Comparison of ENCODE assay signal across 10 cellular contexts in the genomic region with DNA sequence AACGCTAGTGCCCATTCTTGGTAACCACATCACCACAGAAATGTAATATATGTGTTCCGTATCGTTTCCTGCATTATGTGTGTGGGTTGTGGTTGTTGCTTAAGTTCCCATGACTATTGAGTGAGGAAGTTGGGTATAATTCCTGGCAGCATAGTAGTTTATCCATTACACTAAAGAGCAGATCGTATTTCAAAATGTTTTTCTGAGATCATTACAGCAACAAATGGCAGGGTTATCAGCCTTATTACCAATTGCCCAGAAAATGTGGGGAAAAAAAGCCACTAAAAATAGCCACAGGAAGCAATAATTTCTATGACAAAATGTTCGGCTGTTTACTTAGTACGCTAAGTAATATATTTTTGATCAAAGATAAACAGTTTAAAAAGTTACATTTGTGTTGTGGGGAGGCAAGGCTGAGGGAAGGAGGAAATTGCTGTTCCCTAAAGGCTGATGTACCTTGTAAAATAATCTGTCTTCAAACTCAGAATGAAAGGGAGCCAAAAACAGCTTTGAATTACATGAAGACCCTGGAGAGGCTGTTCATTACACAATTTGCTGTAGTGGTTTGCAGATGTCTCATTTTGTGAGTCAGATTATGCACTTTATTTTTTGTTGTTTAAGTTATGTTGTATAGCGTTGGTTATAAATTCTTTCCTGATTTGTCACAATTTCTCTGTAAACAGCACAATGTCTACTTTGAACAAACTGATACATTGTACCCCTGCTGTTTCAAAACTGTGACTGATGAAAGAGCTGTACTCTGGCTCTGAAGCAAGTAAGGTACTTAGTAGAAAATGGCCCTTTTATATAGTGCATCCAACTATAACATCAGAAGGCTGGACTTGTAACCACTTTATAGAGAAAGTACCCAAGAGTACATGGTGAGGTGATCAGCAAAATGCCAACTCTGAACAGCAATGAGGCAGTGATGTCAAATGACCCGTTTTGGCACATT.
A peak's percentile ranks its signal among the peaks of the same experiment; 100 is the strongest.
DNase-seq lines count a peak whose midpoint lies in the region; ATAC-seq and TF ChIP-seq lines count a peak whose summit lies in the region.
"Had no signal": no experiment of that assay in that cellular context is flagged by ENCODE, and none has a peak within 500 bp of the region (broad histone marks: within the 10 kb centered on the region; RNA-seq: fewer than 3 reads in every experiment).

No MANE protein-coding gene starts in this region.

- DNase-seq in EL (peak; percentile 96), MG63 (peak; percentile 53), adipocyte (ENCODE audit: low read depth) (peak; percentile 97), right lobe of liver (no peak), mesenteric fat pad (ENCODE audit: low spot score) (no peak)
- DNase-seq in activated naive CD4-positive, alpha-beta T cell treated with Interleukin-2 at 50 U/mL for 16 hours = no peak
- DNase-seq in activated CD8-positive, alpha-beta memory T cell treated with anti-CD3 and anti-CD28 coated beads, Interleukin-2, amount 50 U/mL, for 48 hours = no peak
- DNase-seq: heart right ventricle; stimulated activated CD4-positive, alpha-beta T cell treated with anti-CD3 and anti-CD28 coated beads, Interleukin-2, amount 100 ng/mL, for 24 hours had no signal

- H3K36me3 ChIP-seq in MG63 = no peaks in the 10 kb centered on the region
- H3K36me3 ChIP-seq in adipocyte (ENCODE audit: control insufficient read depth, insufficient read depth, low read length, severe bottlenecking) = no peaks in the 10 kb centered on the region
- no peaks in the 10 kb centered on the region for H3K36me3 ChIP-seq in right lobe of liver
- H3K36me3 ChIP-seq: heart right ventricle had no signal

- 35% methylated on average over 8 of the region's 8 CpGs for WGBS in right lobe of liver (ENCODE audit: insufficient coverage, low coverage, low lambda C conversion rate, missing lambda C conversion rate)

- peak overlapping the region; percentile 69 for H3K9ac ChIP-seq in adipocyte (ENCODE audit: low read length)

- ATAC-seq in right lobe of liver (peak; percentile 55 to 97 (median 68)), GM21390 (IDR thresholded peaks at IDR 0.05; ENCODE audit: unreplicated experiment) (no peak)
- ATAC-seq: heart right ventricle had no signal

- no peak for TF ChIP-seq CTCF in right lobe of liver (IDR thresholded peaks at IDR 0.05)

- H3K27me3 ChIP-seq in MG63 (no peaks in the 10 kb centered on the region), adipocyte (replicated peaks; ENCODE audit: control insufficient read depth, insufficient read depth, low read length) (no peaks in the 10 kb centered on the region), right lobe of liver (no peaks in the 10 kb centered on the region)
- H3K27me3 ChIP-seq: heart right ventricle had no signal

- H3K27ac ChIP-seq in right lobe of liver = peak overlapping the region in 1 of 3 donors; percentile 66
- H3K27ac ChIP-seq: heart right ventricle had no signal

- H3K4me3 ChIP-seq in MG63 = no peak overlapping the region
- peak overlapping the region; percentile 51 for H3K4me3 ChIP-seq in adipocyte (ENCODE audit: low read length)
- no peak overlapping the region for H3K4me3 ChIP-seq in right lobe of liver
- H3K4me3 ChIP-seq: heart right ventricle had no signal

- intact Hi-C loops in right lobe of liver (cut with DNase I) = no loop called here

- peaks cover 26% of the 10 kb centered on the region for H3K4me1 ChIP-seq in adipocyte (ENCODE audit: control insufficient read depth, insufficient read depth, low read length)
- H3K4me1 ChIP-seq in right lobe of liver = no peaks in the 10 kb centered on the region
- H3K4me1 ChIP-seq: heart right ventricle had no signal

- TF ChIP-seq POLR2A in right lobe of liver (IDR thresholded peaks at IDR 0.05) = no peak

- peaks cover 7% of the 10 kb centered on the region; the same call in 1 of the 2 replicates for H3K9me3 ChIP-seq in MG63
- no peaks in the 10 kb centered on the region for H3K9me3 ChIP-seq in adipocyte (ENCODE audit: control insufficient read depth, low read length)
- H3K9me3 ChIP-seq in right lobe of liver = no peaks in the 10 kb centered on the region
- H3K9me3 ChIP-seq: heart right ventricle had no signal

Comparison
In these comparisons a context has a peak if more than half of its experiments do, and no peak if none do; other contexts are left out.
1. DNase-seq: peak in EL (single experiment), MG63 (single experiment) and adipocyte (single experiment); none in right lobe of liver (0 of 3), mesenteric fat pad (single experiment), activated naive CD4-positive, alpha-beta T cell treated with Interleukin-2 at 50 U/mL for 16 hours (single experiment) and activated CD8-positive, alpha-beta memory T cell treated with anti-CD3 and anti-CD28 coated beads, Interleukin-2, amount 50 U/mL, for 48 hours (single experiment).